In the genomic region with DNA sequence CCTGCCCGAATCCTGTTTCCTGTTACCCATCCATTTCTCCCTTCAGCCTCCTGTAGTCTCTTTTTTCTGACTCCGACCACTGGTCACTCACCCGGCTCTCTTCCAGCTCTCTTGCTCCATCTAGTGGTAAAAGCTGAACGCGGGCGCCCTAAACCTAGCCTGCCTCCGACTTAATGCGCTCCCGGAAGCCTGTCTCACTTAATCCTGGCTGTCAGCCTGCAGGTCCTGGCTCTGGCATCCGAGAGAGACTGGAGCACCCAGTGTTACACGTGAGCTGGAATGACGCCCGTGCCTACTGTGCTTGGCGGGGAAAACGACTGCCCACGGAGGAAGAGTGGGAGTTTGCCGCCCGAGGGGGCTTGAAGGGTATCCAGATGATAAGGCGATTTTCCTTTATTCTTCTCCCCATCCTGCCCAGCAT, we compare ENCODE assay signal across 8 cellular contexts. TPM values are rescaled to one million over a fixed set of nuclear protein-coding genes. Genes with fewer than 3 reads are reported as not detected.
DNase-seq lines count a peak whose midpoint lies in the region; FAIRE-seq and TF ChIP-seq lines count a peak whose summit lies in the region.

No MANE protein-coding gene starts in this region.

- H2AK5ac ChIP-seq in H9 (ENCODE audit: insufficient read length, low read length) (no peak overlapping the region), trophoblast cell (ENCODE audit: low read length) (no peak overlapping the region)

- peaks cover 3% of the 10 kb centered on the region in 2 experiments for H3K4me1 Mint-ChIP-seq in H9

- no peak overlapping the region for H2BK20ac ChIP-seq in H9 (ENCODE audit: low read depth, low read length, poor library complexity, severe bottlenecking)

- no CpG with 5 or more reads among the region's 19 CpGs for WGBS in H9 (ENCODE audit: extremely low coverage, insufficient read length, low lambda C conversion rate)
- WGBS in trophoblast cell (ENCODE audit: extremely low coverage, insufficient coverage, insufficient read length): no CpG with 5 or more reads among the region's 19 CpGs

- no peak overlapping the region for H3K56ac ChIP-seq in H9 (ENCODE audit: insufficient read length, low read depth, low read length)

- H3K4ac ChIP-seq in H9 (ENCODE audit: low read depth, low read length) (no peak overlapping the region), trophoblast cell (ENCODE audit: low read depth, low read length) (no peak overlapping the region)

- H3K79me2 ChIP-seq in H9 (ENCODE audit: insufficient read depth, low read length) (no peaks in the 10 kb centered on the region), trophoblast cell (ENCODE audit: control insufficient read depth, insufficient read depth, low read length, poor library complexity) (no peaks in the 10 kb centered on the region)

- H2BK5ac ChIP-seq in H9 (ENCODE audit: insufficient read length, low read length): no peak overlapping the region
- H2BK5ac ChIP-seq in trophoblast cell (ENCODE audit: low read depth, low read length, poor library complexity): no peak overlapping the region

- no peak overlapping the region for H3T11ph ChIP-seq in H9 (ENCODE audit: low read length)

- H3K14ac ChIP-seq in H9 (ENCODE audit: insufficient read depth, low read length): no peak overlapping the region
- no peak overlapping the region for H3K14ac ChIP-seq in trophoblast cell (ENCODE audit: low read length)

- H2BK15ac ChIP-seq in H9 (ENCODE audit: low read depth, low read length): no peak overlapping the region

- no peaks in the 10 kb centered on the region for H3K27me3 Mint-ChIP-seq in H9 (ENCODE audit: low read depth)

- no peak overlapping the region for H4K12ac ChIP-seq in trophoblast cell (ENCODE audit: low read depth, low read length)

- peak; percentile 87 for DNase-seq in H9
- peak; percentile 81 for DNase-seq in M059J (ENCODE audit: low read depth)
- peak; percentile 68 to 77 for DNase-seq in SJSA1 (ENCODE audit: low read depth in 1 of 2, low spot score in 2 of 2)
- DNase-seq in activated naive CD4-positive, alpha-beta T cell (lab: John Stamatoyannopoulos, UW): peak; percentile 19 to 40 (median 28)
- peak; percentile 73 for DNase-seq in globus pallidus (ENCODE audit: low spot score)
- peak; percentile 74 to 92 for DNase-seq in trophoblast cell
- peak; percentile 86 for DNase-seq in urothelium cell line (ENCODE audit: low spot score)

- H3K27me3 ChIP-seq in H9 (ENCODE audit: insufficient read depth, low read length): no peaks in the 10 kb centered on the region
- no peaks in the 10 kb centered on the region for H3K27me3 ChIP-seq in SJSA1 (replicated peaks)
- H3K27me3 ChIP-seq in trophoblast cell (ENCODE audit: insufficient read depth, low read length): no peaks in the 10 kb centered on the region

- H4K91ac ChIP-seq in H9 (ENCODE audit: insufficient read length, low read depth, low read length) (no peak overlapping the region), trophoblast cell (ENCODE audit: low read depth, low read length) (no peak overlapping the region)

- H3K36me3 ChIP-seq in SJSA1 (peaks cover 32% of the 10 kb centered on the region), trophoblast cell (ENCODE audit: control insufficient read depth in 1 of 2, insufficient read depth in 2 of 2, low read length in 2 of 2) (peaks cover 28 to 34% of the 10 kb centered on the region in 2 experiments)

- H2AFZ ChIP-seq in H9 (ENCODE audit: low read length) (no peak overlapping the region), trophoblast cell (ENCODE audit: insufficient read depth, low read length, poor library complexity) (no peak overlapping the region)

- H3K23ac ChIP-seq in H9 (ENCODE audit: insufficient read length, low read depth, low read length) (no peak overlapping the region), trophoblast cell (ENCODE audit: low read length) (no peak overlapping the region)

- H3K79me1 ChIP-seq in H9 (ENCODE audit: insufficient read depth, low read depth, low read length, poor library complexity, severe bottlenecking) (peaks cover 2% of the 10 kb centered on the region), trophoblast cell (ENCODE audit: low read length) (no peaks in the 10 kb centered on the region)

- no peak for FAIRE-seq in urothelium cell line (lab: Jason Lieb, UNC)

- no peak overlapping the region for H3K4me3 Mint-ChIP-seq in H9

- peak overlapping the region; percentile 94 to 99 (median 97); a peak in 6 of 7 replicates for H3K27ac Mint-ChIP-seq in H9

- no peak overlapping the region for H3K27ac ChIP-seq in H9 (ENCODE audit: insufficient read length, low read depth, low read length)
- H3K27ac ChIP-seq in SJSA1: no peak overlapping the region
- no peak overlapping the region for H3K27ac ChIP-seq in trophoblast cell (ENCODE audit: low read depth, low read length)

- H4K8ac ChIP-seq in H9 (replicated peaks; ENCODE audit: insufficient read length, low read depth, low read length) (no peak overlapping the region), trophoblast cell (ENCODE audit: low read depth, low read length) (no peak overlapping the region)

- H3K9me3 ChIP-seq in H9 (ENCODE audit: control insufficient read depth, low read depth, low read length): no peaks in the 10 kb centered on the region
- no peaks in the 10 kb centered on the region for H3K9me3 ChIP-seq in SJSA1 (replicated peaks)
- H3K9me3 ChIP-seq in trophoblast cell (ENCODE audit: insufficient read depth, low read depth, low read length): no peaks in the 10 kb centered on the region

- H3K36me3 Mint-ChIP-seq in H9 (ENCODE audit: insufficient read depth in 1 of 3, low read depth in 3 of 3): peaks cover 36 to 50% (median 45%) of the 10 kb centered on the region in 3 experiments

- H4K20me1 ChIP-seq in H9 (ENCODE audit: control insufficient read depth, insufficient read depth, insufficient read length): no peaks in the 10 kb centered on the region

- H2BK120ac ChIP-seq in H9 (ENCODE audit: low read depth, low read length, poor library complexity, severe bottlenecking): no peak overlapping the region
- no peak overlapping the region for H2BK120ac ChIP-seq in trophoblast cell (ENCODE audit: insufficient read depth, low read length, poor library complexity)

- H3K4me2 ChIP-seq in H9 (ENCODE audit: insufficient read depth, insufficient read length, low read length) (no peak overlapping the region), trophoblast cell (ENCODE audit: low read length) (no peak overlapping the region)

- H3K9ac ChIP-seq in H9 (ENCODE audit: extremely low read depth, insufficient read length, low read length) (no peak overlapping the region), trophoblast cell (ENCODE audit: low read length) (no peak overlapping the region)

- H3K18ac ChIP-seq in H9 (ENCODE audit: insufficient read length, low read depth, low read length) (no peak overlapping the region), trophoblast cell (ENCODE audit: low read length) (no peak overlapping the region)

- H3K23me2 ChIP-seq in H9 (ENCODE audit: insufficient read length, low read depth, low read length, poor library complexity, severe bottlenecking): no peaks in the 10 kb centered on the region

- TF ChIP-seq CTCF in GM12801 (IDR thresholded peaks at IDR 0.05; ENCODE audit: extremely low read depth, insufficient read length): peak; percentile 15
- TF ChIP-seq CTCF in H9 (conservative IDR thresholded peaks at IDR 0.05): peak; percentile 97

- H2BK12ac ChIP-seq in H9 (ENCODE audit: insufficient read length, low read depth, low read length): no peak overlapping the region
- H2BK12ac ChIP-seq in trophoblast cell (ENCODE audit: low read length): no peak overlapping the region

- H3K4me1 ChIP-seq in H9 (ENCODE audit: insufficient read depth, low read length) (no peaks in the 10 kb centered on the region), SJSA1 (replicated peaks) (peaks cover 3% of the 10 kb centered on the region), trophoblast cell (ENCODE audit: control insufficient read depth in 1 of 2, insufficient read depth in 2 of 2, low read length in 2 of 2) (no peaks in the 10 kb centered on the region)

- no peaks in the 10 kb centered on the region; a peak in 1 of 5 replicates for H3K9me3 Mint-ChIP-seq in H9

- H3K4me3 ChIP-seq in SJSA1 (no peak overlapping the region), trophoblast cell (ENCODE audit: low read depth, low read length) (no peak overlapping the region)

- H4K5ac ChIP-seq in H9 (ENCODE audit: insufficient read length, low read depth, low read length): no peak overlapping the region

RNA-seq across cellular contexts. Expression of gene SUMF2, which starts 10.3 kb away (rescaled TPM):
- 82.5 and 89.2 TPM in 2 replicates for total RNA-seq in H9 (2021)
- 106 and 128 TPM in 2 replicates for total RNA-seq in M059J (2014; rRNA removed; shearing (Covaris generic))
- 100 and 117 TPM in 2 replicates for total RNA-seq in SJSA1 (2014; rRNA removed; shearing (Covaris generic))
- 57.1 and 59.3 TPM in 2 replicates for polyA plus RNA-seq in trophoblast cell (2013)

RNA-seq across cellular contexts. Expression of gene PHKG1, which starts 18.4 kb away (rescaled TPM):
- total RNA-seq in H9 (2021): 0.42 and 0.64 TPM in 2 replicates
- total RNA-seq in M059J (2014; rRNA removed; shearing (Covaris generic)): 0.12 TPM in 1 of 2 replicates, not detected in the other
- 0.21 and 0.50 TPM in 2 replicates for total RNA-seq in SJSA1 (2014; rRNA removed; shearing (Covaris generic))
- 0.06 and 0.07 TPM in 2 replicates for polyA plus RNA-seq in trophoblast cell (2013)

RNA-seq across cellular contexts. Expression of gene CCT6A, which starts 22.8 kb away (rescaled TPM):
- total RNA-seq in H9 (2021): 303 and 310 TPM in 2 replicates
- total RNA-seq in M059J (2014; rRNA removed; shearing (Covaris generic)): 273 and 299 TPM in 2 replicates
- total RNA-seq in SJSA1 (2014; rRNA removed; shearing (Covaris generic)): 312 and 414 TPM in 2 replicates
- 211 and 221 TPM in 2 replicates for polyA plus RNA-seq in trophoblast cell (2013)

RNA-seq across cellular contexts. Expression of gene PSPH, which starts 23.1 kb away (rescaled TPM):
- 51.4 and 52.1 TPM in 2 replicates for total RNA-seq in H9 (2021)
- 47.8 and 50.8 TPM in 2 replicates for total RNA-seq in M059J (2014; rRNA removed; shearing (Covaris generic))
- total RNA-seq in SJSA1 (2014; rRNA removed; shearing (Covaris generic)): 38.5 and 41.0 TPM in 2 replicates
- polyA plus RNA-seq in trophoblast cell (2013): 9.9 and 10.7 TPM in 2 replicates

RNA-seq across cellular contexts. Expression of gene CHCHD2, which starts 31.9 kb away (rescaled TPM):
- total RNA-seq in H9 (2021): 215 and 218 TPM in 2 replicates
- 669 and 764 TPM in 2 replicates for total RNA-seq in M059J (2014; rRNA removed; shearing (Covaris generic))
- 613 and 738 TPM in 2 replicates for total RNA-seq in SJSA1 (2014; rRNA removed; shearing (Covaris generic))
- 118 and 119 TPM in 2 replicates for polyA plus RNA-seq in trophoblast cell (2013)

Comparison
In these comparisons a context has a peak if more than half of its experiments do, and no peak if none do; other contexts are left out.
1. DNase-seq: peak in every context shown above with its lines; median percentile 87 in H9; 86 in urothelium cell line; 83 in trophoblast cell; 81 in M059J; 73 in globus pallidus; 72 in SJSA1; 28 in activated naive CD4-positive, alpha-beta T cell.